In genomic region chr3:12991861-12992281, GRCh38 we compare ENCODE assay signal across 17 cellular contexts.
DNase-seq lines count a peak whose midpoint lies in the region; ATAC-seq, FAIRE-seq and TF ChIP-seq lines count a peak whose summit lies in the region.
"Had no signal": no experiment of that assay in that cellular context is flagged by ENCODE, and none has a peak within 500 bp of the region (broad histone marks: within the 10 kb centered on the region; RNA-seq: fewer than 3 reads in every experiment).

No MANE protein-coding gene starts in this region.

- H3K9me3 ChIP-seq in CD8-positive, alpha-beta memory T cell (ENCODE audit: low read length): no peaks in the 10 kb centered on the region
- no peaks in the 10 kb centered on the region for H3K9me3 ChIP-seq in adrenal gland (replicated peaks in 1 of 3)
- H3K9me3 ChIP-seq in hepatocyte (ENCODE audit: low read depth): no peaks in the 10 kb centered on the region
- H3K9me3 ChIP-seq in kidney (ENCODE audit: control insufficient read depth in 1 of 2, low read length in 2 of 2): no peaks in the 10 kb centered on the region
- H3K9me3 ChIP-seq: BE2C had no signal

- intact Hi-C loops in adrenal gland (cut with DNase I): no loop called here
- intact Hi-C loops in kidney (cut with DNase I): no loop called here

- no peak for FAIRE-seq in kidney (lab: Jason Lieb, UNC)
- FAIRE-seq: frontal cortex had no signal

- H3K36me3 Mint-ChIP-seq in CD8-positive, alpha-beta memory T cell: peaks cover 3 to 38% (median 4%) of the 10 kb centered on the region in 3 donors
- H3K36me3 Mint-ChIP-seq in stimulated activated memory B cell treated with anti-CD40 and anti-IgM and Interleukin-4, amounts not matched to agents 10 μg/mL and 1 μg/mL and 100 μg/mL, for 72 hours: peaks cover 13% of the 10 kb centered on the region
- H3K36me3 Mint-ChIP-seq in activated T-cell treated with anti-CD3 and anti-CD28 coated beads, Interleukin-2, amount 50 U/mL, for 24 hours (ENCODE audit: low read depth): peaks cover 11% of the 10 kb centered on the region

- H3K4me3 Mint-ChIP-seq in CD8-positive, alpha-beta memory T cell: peak overlapping the region in 6 of 7 donors; percentile 32 to 65 (median 48)
- H3K4me3 Mint-ChIP-seq in stimulated activated memory B cell treated with anti-CD40 and anti-IgM and Interleukin-4, amounts not matched to agents 10 μg/mL and 1 μg/mL and 100 μg/mL, for 72 hours: no peak overlapping the region
- no peak overlapping the region for H3K4me3 Mint-ChIP-seq in activated T-cell treated with anti-CD3 and anti-CD28 coated beads, Interleukin-2, amount 50 U/mL, for 24 hours

- H3K4me2 ChIP-seq in hepatocyte: peak overlapping the region; percentile 99

- H3K36me3 ChIP-seq in CD8-positive, alpha-beta memory T cell (ENCODE audit: insufficient read depth, low read length): peaks cover 2% of the 10 kb centered on the region
- H3K36me3 ChIP-seq in adrenal gland (replicated peaks in 1 of 2): no peaks in the 10 kb centered on the region
- no peaks in the 10 kb centered on the region for H3K36me3 ChIP-seq in hepatocyte (replicated peaks; ENCODE audit: insufficient read depth, low read depth)
- no peaks in the 10 kb centered on the region for H3K36me3 ChIP-seq in kidney (ENCODE audit: control insufficient read depth in 1 of 2, insufficient read depth in 2 of 2, low read length in 2 of 2)
- H3K36me3 ChIP-seq: BE2C had no signal

- no peaks in the 10 kb centered on the region for H3K27me3 ChIP-seq in CD8-positive, alpha-beta memory T cell (ENCODE audit: insufficient read depth, low read length, poor library complexity, severe bottlenecking)
- H3K27me3 ChIP-seq in adrenal gland (no peaks in the 10 kb centered on the region), hepatocyte (no peaks in the 10 kb centered on the region)
- H3K27me3 ChIP-seq: BE2C had no signal

- POLR2A ChIA-PET in CD8-positive, alpha-beta memory T cell (lab: Charles Lee): no interaction called here

- peaks cover 7% of the 10 kb centered on the region for H3K79me2 ChIP-seq in hepatocyte

- TF ChIP-seq CTCF in adrenal gland (IDR thresholded peaks at IDR 0.05) (no peak), hepatocyte (IDR thresholded peaks at IDR 0.05; ENCODE audit: poor library complexity) (no peak), kidney (IDR thresholded peaks at IDR 0.05; ENCODE audit: borderline replicate concordance, extremely low read depth, insufficient read depth) (no peak)

- WGBS in adrenal gland, 4 donors: 39 to 71% (median 49%) methylated on average over 5 to 9 of the region's 9 CpGs
- WGBS in hepatocyte (ENCODE audit: low lambda C conversion rate, missing lambda C conversion rate): 57% methylated on average over 9 of the region's 9 CpGs

- no peaks in the 10 kb centered on the region for H4K20me1 ChIP-seq in hepatocyte (ENCODE audit: insufficient read depth, poor library complexity, severe bottlenecking)

- H3K9me2 ChIP-seq in hepatocyte (replicated peaks; ENCODE audit: insufficient read depth): no peaks in the 10 kb centered on the region

- TF ChIP-seq POLR2A in adrenal gland (IDR thresholded peaks at IDR 0.05): peak in 1 of 2 donors; percentile 66

- ATAC-seq in stimulated activated memory B cell treated with anti-CD40 and anti-IgM and Interleukin-4, amounts not matched to agents 10 μg/mL and 1 μg/mL and 100 μg/mL, for 72 hours: no peak
- ATAC-seq: stimulated activated naive CD8-positive, alpha-beta T cell treated with anti-CD3 and anti-CD28 coated beads, Interleukin-15, Interleukin-2, amounts not matched to agents 100 U/mL and 50 U/mL, for 24 hours had no signal

- no peak overlapping the region for H3K9ac ChIP-seq in kidney (ENCODE audit: low read length in 2 of 2)

- no peak overlapping the region for H3K27ac ChIP-seq in CD8-positive, alpha-beta memory T cell (ENCODE audit: low read depth, low read length)
- H3K27ac ChIP-seq in adrenal gland: peak overlapping the region; percentile 32 to 96 (median 93)
- peak overlapping the region; percentile 80 for H3K27ac ChIP-seq in hepatocyte
- H3K27ac ChIP-seq in kidney (ENCODE audit: low read depth in 2 of 2, low read length in 2 of 2): no peak overlapping the region

- peak in 1 of 5 donors; percentile 30 for DNase-seq in CD8-positive, alpha-beta memory T cell
- peak in 6 of 7 donors; percentile 72 to 88 (median 80) for DNase-seq in adrenal gland
- DNase-seq in hepatocyte (ENCODE audit: low spot score): peak; percentile 62
- no peak for DNase-seq in kidney
- DNase-seq in activated T-cell treated with anti-CD3 and anti-CD28 coated beads, Interleukin-2, amount 50 U/mL, for 24 hours: no peak
- DNase-seq in stimulated activated CD8-positive, alpha-beta memory T cell treated with anti-CD3 and anti-CD28 coated beads, Interleukin-4, amount 100 ng/mL, for 48 hours: no peak
- DNase-seq in activated naive CD4-positive, alpha-beta T cell treated with anti-CD3 and anti-CD28 coated beads, Interleukin-2, amount 50 U/mL, for 16 hours: no peak
- DNase-seq: activated CD4-positive, alpha-beta T cell treated with anti-CD3 and anti-CD28 coated beads, Interleukin-2, amount 10 ng/mL, durations not matched to agents 7 days and 5 days; BE2C; DMS79 treated with DMSO at 0.1 percent for 48 hours; KG1; NCI-H1417 treated with DMSO at 0.1 percent for 48 hours; NCI-H345; SIG-M5; stimulated activated naive CD8-positive, alpha-beta T cell treated with anti-CD3 and anti-CD28 coated beads, Interleukin-15, Interleukin-2, amounts not matched to agents 100 U/mL and 50 U/mL, for 24 hours had no signal

- peak overlapping the region in 4 of 8 donors; percentile 25 to 76 (median 54) for H3K27ac Mint-ChIP-seq in CD8-positive, alpha-beta memory T cell
- H3K27ac Mint-ChIP-seq in stimulated activated memory B cell treated with anti-CD40 and anti-IgM and Interleukin-4, amounts not matched to agents 10 μg/mL and 1 μg/mL and 100 μg/mL, for 72 hours: peak overlapping the region; percentile 49
- H3K27ac Mint-ChIP-seq in activated T-cell treated with anti-CD3 and anti-CD28 coated beads, Interleukin-2, amount 50 U/mL, for 24 hours: no peak overlapping the region
- H3K27ac Mint-ChIP-seq: activated CD4-positive, alpha-beta T cell treated with anti-CD3 and anti-CD28 coated beads, Interleukin-2, amount 10 ng/mL, durations not matched to agents 7 days and 5 days had no signal

- H2AFZ ChIP-seq in hepatocyte: no peak overlapping the region

- H3K27me3 Mint-ChIP-seq in CD8-positive, alpha-beta memory T cell: no peaks in the 10 kb centered on the region
- no peaks in the 10 kb centered on the region for H3K27me3 Mint-ChIP-seq in stimulated activated memory B cell treated with anti-CD40 and anti-IgM and Interleukin-4, amounts not matched to agents 10 μg/mL and 1 μg/mL and 100 μg/mL, for 72 hours
- H3K27me3 Mint-ChIP-seq in activated T-cell treated with anti-CD3 and anti-CD28 coated beads, Interleukin-2, amount 50 U/mL, for 24 hours: no peaks in the 10 kb centered on the region
- H3K27me3 Mint-ChIP-seq: activated CD4-positive, alpha-beta T cell treated with anti-CD3 and anti-CD28 coated beads, Interleukin-2, amount 10 ng/mL, durations not matched to agents 7 days and 5 days had no signal

- CTCF ChIA-PET in CD8-positive, alpha-beta memory T cell (lab: Charles Lee): interaction anchor here (10.0 kb wide), 1 partner anchor 18 kb away, joined by 134 read pairs; no protein-coding TSS in a partner anchor

- peaks cover 51 to 75% (median 60%) of the 10 kb centered on the region in 3 donors for H3K4me1 Mint-ChIP-seq in CD8-positive, alpha-beta memory T cell
- peaks cover 88% of the 10 kb centered on the region for H3K4me1 Mint-ChIP-seq in stimulated activated memory B cell treated with anti-CD40 and anti-IgM and Interleukin-4, amounts not matched to agents 10 μg/mL and 1 μg/mL and 100 μg/mL, for 72 hours
- H3K4me1 Mint-ChIP-seq in activated T-cell treated with anti-CD3 and anti-CD28 coated beads, Interleukin-2, amount 50 U/mL, for 24 hours (ENCODE audit: low read depth): peaks cover 60% of the 10 kb centered on the region

- H3K9me3 Mint-ChIP-seq in CD8-positive, alpha-beta memory T cell: no peaks in the 10 kb centered on the region
- peaks cover 6% of the 10 kb centered on the region for H3K9me3 Mint-ChIP-seq in stimulated activated memory B cell treated with anti-CD40 and anti-IgM and Interleukin-4, amounts not matched to agents 10 μg/mL and 1 μg/mL and 100 μg/mL, for 72 hours
- no peaks in the 10 kb centered on the region for H3K9me3 Mint-ChIP-seq in activated T-cell treated with anti-CD3 and anti-CD28 coated beads, Interleukin-2, amount 50 U/mL, for 24 hours
- H3K9me3 Mint-ChIP-seq: activated CD4-positive, alpha-beta T cell treated with anti-CD3 and anti-CD28 coated beads, Interleukin-2, amount 10 ng/mL, durations not matched to agents 7 days and 5 days had no signal

- no peak overlapping the region for H3K4me3 ChIP-seq in CD8-positive, alpha-beta memory T cell (ENCODE audit: low read length)
- H3K4me3 ChIP-seq in adrenal gland: peak overlapping the region in 1 of 4 donors; percentile 11
- H3K4me3 ChIP-seq in hepatocyte: no peak overlapping the region
- H3K4me3 ChIP-seq in kidney (ENCODE audit: low read length in 2 of 2): no peak overlapping the region

- H3K4me1 ChIP-seq in CD8-positive, alpha-beta memory T cell (ENCODE audit: insufficient read depth, low read length): peaks cover 48% of the 10 kb centered on the region
- H3K4me1 ChIP-seq in adrenal gland (replicated peaks in 1 of 2): peaks cover 26 to 54% of the 10 kb centered on the region in 2 donors
- H3K4me1 ChIP-seq in hepatocyte (ENCODE audit: insufficient read depth): peaks cover 11% of the 10 kb centered on the region
- peaks cover 4 to 14% of the 10 kb centered on the region in 2 donors for H3K4me1 ChIP-seq in kidney (ENCODE audit: control insufficient read depth in 1 of 2, insufficient read depth in 1 of 2, low read depth in 1 of 2, low read length in 2 of 2)

Comparison
In these comparisons a context has a peak if more than half of its experiments do, and no peak if none do; other contexts are left out.
1. DNase-seq: peak in adrenal gland (6 of 7) and hepatocyte (single experiment); none in kidney (single experiment), activated T-cell treated with anti-CD3 and anti-CD28 coated beads, Interleukin-2, amount 50 U/mL, for 24 hours (single experiment), stimulated activated CD8-positive, alpha-beta memory T cell treated with anti-CD3 and anti-CD28 coated beads, Interleukin-4, amount 100 ng/mL, for 48 hours (single experiment) and activated naive CD4-positive, alpha-beta T cell treated with anti-CD3 and anti-CD28 coated beads, Interleukin-2, amount 50 U/mL, for 16 hours (single experiment).
2. H3K27ac ChIP-seq: peak in adrenal gland (5 of 5) and hepatocyte (single experiment); none in CD8-positive, alpha-beta memory T cell (single experiment) and kidney (0 of 2).
3. H3K4me3 Mint-ChIP-seq: peak in CD8-positive, alpha-beta memory T cell (6 of 7); none in stimulated activated memory B cell treated with anti-CD40 and anti-IgM and Interleukin-4, amounts not matched to agents 10 μg/mL and 1 μg/mL and 100 μg/mL, for 72 hours (single experiment) and activated T-cell treated with anti-CD3 and anti-CD28 coated beads, Interleukin-2, amount 50 U/mL, for 24 hours (single experiment).